13 cellular contexts compared by ENCODE assay signal in the genomic region with DNA sequence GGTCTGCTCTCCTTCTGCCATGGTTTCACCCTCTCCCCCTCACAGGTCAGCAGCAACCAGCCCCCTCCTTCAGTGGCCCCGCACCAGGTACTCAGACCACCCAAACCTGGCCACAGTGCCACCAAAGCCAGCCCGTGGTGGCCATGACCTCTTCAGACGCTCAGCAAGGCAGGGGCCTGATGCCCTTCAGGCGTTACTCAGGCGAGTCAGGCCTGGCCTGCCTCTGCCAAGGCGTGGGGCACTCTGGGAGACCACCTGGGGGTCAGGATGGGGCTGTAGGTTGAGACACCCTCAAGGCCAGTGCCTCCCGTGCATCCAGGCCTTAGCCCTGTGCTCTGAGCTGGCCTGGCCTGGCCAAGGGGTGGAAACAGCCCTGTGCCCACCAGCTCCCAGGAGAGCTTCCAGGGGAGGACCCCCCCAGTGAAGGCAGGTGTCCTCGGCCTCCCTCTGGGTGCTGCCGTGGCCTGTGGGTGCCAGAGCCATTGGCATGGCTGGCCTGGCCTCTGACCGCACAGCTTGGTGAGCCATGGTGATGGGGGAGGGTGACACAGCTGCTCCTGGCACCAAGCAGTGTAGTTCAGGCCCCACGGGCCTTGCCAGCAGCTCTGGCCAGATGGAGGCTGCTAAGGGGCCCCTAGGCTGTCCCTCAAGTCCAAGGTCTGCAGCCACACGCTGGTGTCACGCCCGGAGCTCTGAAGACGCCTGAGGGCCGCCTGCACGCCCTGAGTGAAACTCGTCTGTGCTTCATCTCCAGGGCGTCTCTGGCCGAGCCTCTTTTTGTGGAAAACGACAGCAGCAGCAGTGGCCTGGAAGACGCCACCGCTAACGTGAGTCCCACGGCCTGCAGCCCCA. TPM values are rescaled to one million over a fixed set of nuclear protein-coding genes. Genes with fewer than 3 reads are reported as not detected.
DNase-seq lines count a peak whose midpoint lies in the region; ATAC-seq and TF ChIP-seq lines count a peak whose summit lies in the region.
"Had no signal": no experiment of that assay in that cellular context is flagged by ENCODE, and none has a peak within 500 bp of the region (broad histone marks: within the 10 kb centered on the region; RNA-seq: fewer than 3 reads in every experiment).

No MANE protein-coding gene starts in this region.

- DNase-seq in adipocyte (ENCODE audit: low read depth) (no peak), left ventricle myocardium inferior (peak; percentile 21), progenitor cell of endocrine pancreas (ENCODE audit: low spot score, unreplicated experiment) (no peak), cerebellum (ENCODE audit: low spot score) (no peak)
- DNase-seq in activated CD8-positive, alpha-beta T cell treated with anti-CD3 and anti-CD28 coated beads for 36 hours = no peak
- DNase-seq: activated CD4-positive, alpha-beta T cell treated with anti-CD3 and anti-CD28 coated beads, Interleukin-2, amount 50 U/mL, for 48 hours; activated naive CD8-positive, alpha-beta T cell treated with anti-CD3 and anti-CD28 coated beads, Interleukin-2, amount 10 ng/mL, durations not matched to agents 7 days and 5 days; KBM-7; NCI-H1930; stimulated activated CD4-positive, alpha-beta T cell treated with anti-CD3 and anti-CD28 coated beads, Interleukin-15, amount 100 ng/mL, for 24 hours had no signal

- H3K4me3 ChIP-seq in adipocyte (ENCODE audit: low read length) (no peak overlapping the region), left ventricle myocardium inferior (no peak overlapping the region)

- H3K27ac Mint-ChIP-seq in progenitor cell of endocrine pancreas = peak overlapping the region; percentile 37
- no peak overlapping the region for H3K27ac Mint-ChIP-seq in activated CD8-positive, alpha-beta T cell treated with anti-CD3 and anti-CD28 coated beads for 36 hours
- H3K27ac Mint-ChIP-seq: activated naive CD8-positive, alpha-beta T cell treated with anti-CD3 and anti-CD28 coated beads, Interleukin-2, amount 10 ng/mL, durations not matched to agents 7 days and 5 days had no signal

- peaks cover 43% of the 10 kb centered on the region for H3K4me1 ChIP-seq in adipocyte (ENCODE audit: control insufficient read depth, insufficient read depth, low read length)
- H3K4me1 ChIP-seq in left ventricle myocardium inferior = peaks cover 98% of the 10 kb centered on the region

- H3K27me3 Mint-ChIP-seq in progenitor cell of endocrine pancreas = no peaks in the 10 kb centered on the region
- H3K27me3 Mint-ChIP-seq in activated CD8-positive, alpha-beta T cell treated with anti-CD3 and anti-CD28 coated beads for 36 hours = no peaks in the 10 kb centered on the region
- H3K27me3 Mint-ChIP-seq: activated naive CD8-positive, alpha-beta T cell treated with anti-CD3 and anti-CD28 coated beads, Interleukin-2, amount 10 ng/mL, durations not matched to agents 7 days and 5 days had no signal

- ATAC-seq in activated CD8-positive, alpha-beta T cell treated with anti-CD3 and anti-CD28 coated beads for 36 hours = no peak
- no peak for ATAC-seq in GM21576 (IDR thresholded peaks at IDR 0.05; ENCODE audit: unreplicated experiment)
- no peak for ATAC-seq in GM18867 (IDR thresholded peaks at IDR 0.05; ENCODE audit: unreplicated experiment)

- intact Hi-C loops in left ventricle myocardium inferior (cut with micrococcal nuclease) = no loop called here
- intact Hi-C loops in activated CD8-positive, alpha-beta T cell treated with anti-CD3 and anti-CD28 coated beads for 36 hours (cut with micrococcal nuclease) = no loop called here

- TF ChIP-seq CTCF in left ventricle myocardium inferior (IDR thresholded peaks at IDR 0.05; ENCODE audit: borderline replicate concordance) (no peak), progenitor cell of endocrine pancreas (IDR thresholded peaks at IDR 0.05; ENCODE audit: unreplicated experiment) (no peak)
- TF ChIP-seq CTCF in activated CD8-positive, alpha-beta T cell treated with anti-CD3 and anti-CD28 coated beads for 36 hours (IDR thresholded peaks at IDR 0.05) = no peak

- H3K36me3 Mint-ChIP-seq in progenitor cell of endocrine pancreas (ENCODE audit: insufficient read depth) = peaks cover 2% of the 10 kb centered on the region
- peaks cover 19% of the 10 kb centered on the region for H3K36me3 Mint-ChIP-seq in activated CD8-positive, alpha-beta T cell treated with anti-CD3 and anti-CD28 coated beads for 36 hours (ENCODE audit: low read depth)

- H3K27me3 ChIP-seq in adipocyte (replicated peaks; ENCODE audit: control insufficient read depth, insufficient read depth, low read length) (no peaks in the 10 kb centered on the region), left ventricle myocardium inferior (ENCODE audit: low read depth) (no peaks in the 10 kb centered on the region)

- H3K4me1 Mint-ChIP-seq in progenitor cell of endocrine pancreas (ENCODE audit: low read depth) = peaks cover 5% of the 10 kb centered on the region
- H3K4me1 Mint-ChIP-seq in activated CD8-positive, alpha-beta T cell treated with anti-CD3 and anti-CD28 coated beads for 36 hours (ENCODE audit: low read depth) = peaks cover 6% of the 10 kb centered on the region

- H3K36me3 ChIP-seq in adipocyte (ENCODE audit: control insufficient read depth, insufficient read depth, low read length, severe bottlenecking) = peaks cover 54% of the 10 kb centered on the region
- H3K36me3 ChIP-seq in left ventricle myocardium inferior = peaks cover 57% of the 10 kb centered on the region

- CTCF ChIA-PET in activated CD8-positive, alpha-beta T cell treated with anti-CD3 and anti-CD28 coated beads for 36 hours (lab: Charles Lee) = no interaction called here

- H3K9ac ChIP-seq in adipocyte (ENCODE audit: low read length) = peak overlapping the region; percentile 53

- POLR2A ChIA-PET in activated CD8-positive, alpha-beta T cell treated with anti-CD3 and anti-CD28 coated beads for 36 hours (lab: Charles Lee) = interaction anchor here (0.9 to 6.2 kb wide), 5 partner anchors 9 to 22 kb away, joined by 3 to 41 read pairs (median 3); a partner anchor contains a TSS

- TF ChIP-seq POLR2A in GM19193 (IDR thresholded peaks at IDR 0.05; ENCODE audit: extremely low read depth, insufficient read depth, insufficient read length) = peak; percentile 5

- no peaks in the 10 kb centered on the region for H3K9me3 Mint-ChIP-seq in progenitor cell of endocrine pancreas (ENCODE audit: low read depth)
- no peaks in the 10 kb centered on the region for H3K9me3 Mint-ChIP-seq in activated CD8-positive, alpha-beta T cell treated with anti-CD3 and anti-CD28 coated beads for 36 hours
- H3K9me3 Mint-ChIP-seq: activated naive CD8-positive, alpha-beta T cell treated with anti-CD3 and anti-CD28 coated beads, Interleukin-2, amount 10 ng/mL, durations not matched to agents 7 days and 5 days had no signal

- H3K4me3 Mint-ChIP-seq in progenitor cell of endocrine pancreas (ENCODE audit: low read depth) = no peak overlapping the region
- H3K4me3 Mint-ChIP-seq in activated CD8-positive, alpha-beta T cell treated with anti-CD3 and anti-CD28 coated beads for 36 hours = no peak overlapping the region
- H3K4me3 Mint-ChIP-seq: activated naive CD8-positive, alpha-beta T cell treated with anti-CD3 and anti-CD28 coated beads, Interleukin-2, amount 10 ng/mL, durations not matched to agents 7 days and 5 days had no signal

- peak overlapping the region; percentile 72 for H3K27ac ChIP-seq in left ventricle myocardium inferior (replicated peaks)

- H3K9me3 ChIP-seq in adipocyte (ENCODE audit: control insufficient read depth, low read length) = no peaks in the 10 kb centered on the region
- no peaks in the 10 kb centered on the region for H3K9me3 ChIP-seq in left ventricle myocardium inferior (replicated peaks)

RNA-seq across cellular contexts. Expression of a gene that starts 15.1 kb away (rescaled TPM):
- total RNA-seq in left ventricle myocardium inferior (4.1 TPM), progenitor cell of endocrine pancreas (25.7 and 30.2 TPM in 2 replicates), cerebellum (10.3 TPM)
- total RNA-seq in activated CD8-positive, alpha-beta T cell treated with anti-CD3 and anti-CD28 coated beads for 36 hours = 10 to 100 TPM; 47.3 to 55.2 TPM

RNA-seq across cellular contexts. Expression of a gene that starts 15.5 kb away (rescaled TPM):
- total RNA-seq in left ventricle myocardium inferior (50.5 TPM), progenitor cell of endocrine pancreas (47.2 and 52.5 TPM in 2 replicates), cerebellum (44.4 TPM)
- 10 to 100 TPM; 10.4 to 11.6 TPM for total RNA-seq in activated CD8-positive, alpha-beta T cell treated with anti-CD3 and anti-CD28 coated beads for 36 hours
